ENCODE assay signal across 8 cellular contexts in genomic region chr10:97196213-97197029, GRCh38. TPM values are rescaled to one million over a fixed set of nuclear protein-coding genes. Genes with fewer than 3 reads are reported as not detected.
DNase-seq lines count a peak whose midpoint lies in the region; ATAC-seq and TF ChIP-seq lines count a peak whose summit lies in the region.

No MANE protein-coding gene starts in this region.

- no peak overlapping the region for H3K27ac ChIP-seq in DOHH2 (ENCODE audit: low read depth, low read length)
- no peak overlapping the region for H3K27ac ChIP-seq in duodenal mucosa (ENCODE audit: low read depth, low read length)
- no peak overlapping the region for H3K27ac ChIP-seq in lung (ENCODE audit: low read depth in 1 of 2, low read length in 1 of 2)

- H3K9me2 ChIP-seq in DOHH2 (replicated peaks; ENCODE audit: control insufficient read depth, low read length): no peaks in the 10 kb centered on the region

- no peak overlapping the region for H3K9ac ChIP-seq in duodenal mucosa (ENCODE audit: low read depth in 1 of 2, low read length in 2 of 2)

- no peaks in the 10 kb centered on the region for H3K79me2 ChIP-seq in DOHH2 (ENCODE audit: control insufficient read depth, low read length)

- WGBS in lung, 2 donors: 4 to 5% methylated on average over 45 to 56 of the region's 56 CpGs

- H3K4me1 ChIP-seq in DOHH2 (ENCODE audit: control insufficient read depth, low read length) (peaks cover 42% of the 10 kb centered on the region), duodenal mucosa (ENCODE audit: control insufficient read depth in 1 of 2, insufficient read depth in 2 of 2, low read length in 2 of 2) (peaks cover 4 to 9% of the 10 kb centered on the region in 2 donors), lung (ENCODE audit: control insufficient read depth in 2 of 2, insufficient read depth in 2 of 2, low read length in 2 of 2) (peaks cover 0 to 4% of the 10 kb centered on the region in 2 donors)

- no peaks in the 10 kb centered on the region for H3K36me3 ChIP-seq in DOHH2 (ENCODE audit: control insufficient read depth, low read length)
- no peaks in the 10 kb centered on the region for H3K36me3 ChIP-seq in duodenal mucosa (ENCODE audit: control insufficient read depth in 1 of 2, insufficient read depth in 2 of 2, low read length in 2 of 2)
- no peaks in the 10 kb centered on the region for H3K36me3 ChIP-seq in lung (ENCODE audit: control insufficient read depth in 2 of 2, insufficient read depth in 2 of 2, low read length in 2 of 2)

- H3K4me3 ChIP-seq in DOHH2 (ENCODE audit: low read length): peak overlapping the region; percentile 68
- peak overlapping the region; percentile 72 to 75 for H3K4me3 ChIP-seq in duodenal mucosa (ENCODE audit: low read depth in 1 of 2, low read length in 2 of 2)
- no peak overlapping the region for H3K4me3 ChIP-seq in lung

- H4K20me1 ChIP-seq in DOHH2 (ENCODE audit: control insufficient read depth, insufficient read depth, low read depth, low read length): no peaks in the 10 kb centered on the region

- H3K27me3 ChIP-seq in DOHH2 (ENCODE audit: control insufficient read depth, low read length) (peaks cover 40% of the 10 kb centered on the region), duodenal mucosa (ENCODE audit: control insufficient read depth in 1 of 2, insufficient read depth in 2 of 2, low read length in 2 of 2) (peaks cover 5 to 27% of the 10 kb centered on the region in 2 donors), lung (ENCODE audit: control insufficient read depth, insufficient read depth) (no peaks in the 10 kb centered on the region)

- TF ChIP-seq CTCF in DOHH2 (IDR thresholded peaks at IDR 0.05; ENCODE audit: low read depth, low read length, poor library complexity, severe bottlenecking) (peak; percentile 89), lung (IDR thresholded peaks at IDR 0.05; ENCODE audit: control extremely low read depth, extremely low read depth) (peak; percentile 37)

- H3K9me3 ChIP-seq in DOHH2 (ENCODE audit: control insufficient read depth, insufficient read depth, low read length) (no peaks in the 10 kb centered on the region), duodenal mucosa (ENCODE audit: control insufficient read depth in 1 of 2, low read length in 2 of 2) (no peaks in the 10 kb centered on the region), lung (ENCODE audit: control insufficient read depth in 2 of 2, insufficient read depth in 1 of 2, low read length in 1 of 2) (peaks cover 0 to 2% of the 10 kb centered on the region in 2 donors)

- peak overlapping the region; percentile 78 for H3K4me2 ChIP-seq in DOHH2 (ENCODE audit: low read length)

- ATAC-seq in HG02798 (IDR thresholded peaks at IDR 0.05; ENCODE audit: poor library complexity, unreplicated experiment) (peak; percentile 64), lung (ENCODE audit: insufficient read depth, low FRiP score) (peak; percentile 62), GM21360 (IDR thresholded peaks at IDR 0.05; ENCODE audit: unreplicated experiment) (no peak)

- peaks cover 20% of the 10 kb centered on the region for H3F3A ChIP-seq in DOHH2 (ENCODE audit: control insufficient read depth, insufficient read depth)

- peak; percentile 66 to 88 for DNase-seq in NCI-H526 (lab: John Stamatoyannopoulos, UW)
- peak; percentile 20 to 51 for DNase-seq in activated CD4-positive, alpha-beta T cell treated with anti-CD3 and anti-CD28 coated beads, Interleukin-2, amount 50 U/mL, for 24 hours (ENCODE audit: low read depth in 1 of 2, low spot score in 1 of 2)
- DNase-seq in lung (ENCODE audit: low spot score): peak; percentile 55
- peak; percentile 20 to 65 (median 38) for DNase-seq in stimulated activated CD4-positive, alpha-beta T cell treated with anti-CD3 and anti-CD28 coated beads, TNF-alpha, amount 100 ng/mL, for 48 hours (ENCODE audit: low read depth in 3 of 3)

RNA-seq across cellular contexts. Expression of gene SLIT1, which starts 10.7 kb away (rescaled TPM):
- 1 to 10 TPM in 1 of 2 donors, under 1 TPM in 1; 0.74 to 5.6 TPM for total RNA-seq in lung
- polyA plus RNA-seq in lung: under 1 TPM; 0.39 to 0.41 TPM
